In genomic region chr6:15247214-15247749, GRCh38 we compare ENCODE assay signal across 8 cellular contexts. TPM values are rescaled to one million over a fixed set of nuclear protein-coding genes. Genes with fewer than 3 reads are reported as not detected.
A peak's percentile ranks its signal among the peaks of the same experiment; 100 is the strongest.
DNase-seq lines count a peak whose midpoint lies in the region; ATAC-seq and TF ChIP-seq lines count a peak whose summit lies in the region.

No MANE protein-coding gene starts in this region.

- H3K4me1 ChIP-seq in ES-I3 (ENCODE audit: insufficient read depth, low read length) (peaks cover 21% of the 10 kb centered on the region), Panc1 (ENCODE audit: control insufficient read depth, insufficient read depth, low read length) (peaks cover 18% of the 10 kb centered on the region), esophagus (ENCODE audit: control insufficient read depth in 2 of 2, insufficient read depth in 2 of 2, low read length in 1 of 2) (peaks cover 0 to 5% of the 10 kb centered on the region in 2 donors)

- no peaks in the 10 kb centered on the region for H3K9me3 ChIP-seq in ES-I3 (ENCODE audit: control insufficient read depth, insufficient read depth, low read length)
- no peaks in the 10 kb centered on the region for H3K9me3 ChIP-seq in Panc1 (ENCODE audit: control insufficient read depth, insufficient read depth, low read depth, low read length)
- no peaks in the 10 kb centered on the region for H3K9me3 ChIP-seq in esophagus (ENCODE audit: control insufficient read depth in 2 of 2, insufficient read depth in 1 of 2, low read depth in 1 of 2, low read length in 1 of 2)

- no peak for TF ChIP-seq CTCF in Panc1 (IDR thresholded peaks at IDR 0.05)
- TF ChIP-seq CTCF in progenitor cell of endocrine pancreas (IDR thresholded peaks at IDR 0.05; ENCODE audit: unreplicated experiment): no peak

- H3K27me3 Mint-ChIP-seq in progenitor cell of endocrine pancreas: peaks cover 3% of the 10 kb centered on the region

- peaks cover 3% of the 10 kb centered on the region for H3K36me3 Mint-ChIP-seq in progenitor cell of endocrine pancreas (ENCODE audit: insufficient read depth)

- CTCF ChIA-PET in Panc1 (lab: Charles Lee): interaction anchor here (0.6 kb wide), 1 partner anchor 384 kb away, joined by 3 read pairs; no protein-coding TSS in a partner anchor

- no peaks in the 10 kb centered on the region for H3K27me3 ChIP-seq in Panc1 (ENCODE audit: control insufficient read depth, insufficient read depth, low read length)
- no peaks in the 10 kb centered on the region for H3K27me3 ChIP-seq in esophagus (ENCODE audit: control insufficient read depth in 1 of 2, insufficient read depth in 2 of 2, low read length in 2 of 2)

- POLR2A ChIA-PET in Panc1 (lab: Charles Lee): interaction anchor here (0.6 kb wide), 1 partner anchor 47 kb away, joined by 5 read pairs; no protein-coding TSS in a partner anchor

- peaks cover 19% of the 10 kb centered on the region for H3K4me1 Mint-ChIP-seq in progenitor cell of endocrine pancreas (ENCODE audit: low read depth)

- no TSS peak for BruUV-seq in Panc1 (replicated peaks; lab: Mats Ljungman, UMichigan)

- in situ Hi-C loops in Panc1 (cut with HindIII; ENCODE audit: low pct_unique_long_range_greater_than_20kb, low sequenced_read_pairs): no loop called here

- H3K27ac Mint-ChIP-seq in progenitor cell of endocrine pancreas: peak overlapping the region; percentile 99

- no peaks in the 10 kb centered on the region for H3K9me3 Mint-ChIP-seq in progenitor cell of endocrine pancreas (ENCODE audit: low read depth)

- WGBS in esophagus, 2 donors: 0 to 1% methylated on average over 6 of the region's 6 CpGs

- peak overlapping the region; percentile 100 for H3K4me3 Mint-ChIP-seq in progenitor cell of endocrine pancreas (ENCODE audit: low read depth)

- H3K36me3 ChIP-seq in ES-I3 (ENCODE audit: insufficient read depth, low read length) (no peaks in the 10 kb centered on the region), Panc1 (ENCODE audit: control insufficient read depth, insufficient read depth, low read length) (peaks cover 6% of the 10 kb centered on the region; the same call in 1 of the 2 replicates), esophagus (ENCODE audit: control insufficient read depth in 2 of 2, insufficient read depth in 2 of 2, low read length in 1 of 2) (no peaks in the 10 kb centered on the region)

- H3K9ac ChIP-seq in ES-I3 (ENCODE audit: low read depth, low read length): peak overlapping the region; percentile 88

- H3K27ac ChIP-seq in Panc1 (ENCODE audit: low read length) (peak overlapping the region; percentile 66), esophagus (ENCODE audit: low read depth in 2 of 2, low read length in 1 of 2) (peak overlapping the region in 1 of 2 donors; percentile 22), caudate nucleus (ENCODE audit: low read depth, low read length) (no peak overlapping the region)

- intact Hi-C loops in Panc1 (cut with micrococcal nuclease; ENCODE audit: unreplicated experiment): loop anchor here (5.0 kb wide), 1 partner anchor 245 kb away; no protein-coding TSS in a partner anchor

- ATAC-seq in Panc1: no peak

- no peak for DNase-seq in Panc1 (ENCODE audit: low read depth, low spot score)
- DNase-seq in progenitor cell of endocrine pancreas (ENCODE audit: low spot score, unreplicated experiment): no peak
- DNase-seq in NCI-H345 treated with DMSO at 0.1 percent for 48 hours (lab: John Stamatoyannopoulos, UW; ENCODE audit: unreplicated experiment): no peak
- no peak for DNase-seq in kidney tubule cell (ENCODE audit: low spot score)
- DNase-seq in activated CD4-positive, CD25-positive, alpha-beta regulatory T cell treated with anti-CD3 and anti-CD28 coated beads, Interleukin-2, amount 50 U/mL, for 72 hours: no peak
- no peak for DNase-seq in caudate nucleus (lab: John Stamatoyannopoulos, UW)

- H3K4me3 ChIP-seq in Panc1 (ENCODE audit: low read depth in 2 of 2, low read length in 2 of 2) (peak overlapping the region; percentile 77 to 81), esophagus (ENCODE audit: low read depth in 1 of 2, low read length in 2 of 2) (peak overlapping the region; percentile 67 to 83)

RNA-seq across cellular contexts. Expression of gene JARID2, which starts 1.4 kb away (rescaled TPM):
- 6.0 TPM for total RNA-seq in Panc1 (2021; ENCODE audit: unreplicated experiment)
- polyA plus RNA-seq in Panc1 (2012; ENCODE audit: insufficient read length): 5.1 TPM
- 1 to 10 TPM; 7.9 to 8.3 TPM for polyA plus RNA-seq in esophagus
- total RNA-seq in progenitor cell of endocrine pancreas: 60.9 and 65.6 TPM in 2 replicates
